17 cellular contexts compared by ENCODE assay signal in the genomic region with DNA sequence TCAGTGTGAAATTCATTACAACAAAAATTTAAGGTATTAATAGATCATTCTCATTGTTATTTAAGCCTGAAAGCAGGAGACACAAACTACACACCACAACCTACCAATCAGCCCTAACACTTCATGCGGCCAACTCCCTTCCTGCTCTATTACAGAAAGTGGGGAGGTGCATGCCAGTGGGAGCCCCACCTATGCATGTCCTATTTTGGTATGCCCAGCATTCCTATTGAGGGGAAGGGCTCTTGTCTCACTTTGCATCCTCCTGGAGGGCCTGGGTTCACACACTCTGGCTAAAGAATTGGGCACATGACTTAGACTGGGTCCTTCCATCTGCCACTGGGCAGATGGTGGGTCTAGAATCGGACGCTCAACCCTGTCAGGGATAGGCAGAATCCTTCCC.
A peak's percentile ranks its signal among the peaks of the same experiment; 100 is the strongest.
DNase-seq lines count a peak whose midpoint lies in the region; ATAC-seq and TF ChIP-seq lines count a peak whose summit lies in the region.
"Had no signal": no experiment of that assay in that cellular context is flagged by ENCODE, and none has a peak within 500 bp of the region (broad histone marks: within the 10 kb centered on the region; RNA-seq: fewer than 3 reads in every experiment).

No MANE protein-coding gene starts in this region.

- H3K9me3 ChIP-seq in breast epithelium (no peaks in the 10 kb centered on the region), mammary epithelial cell (replicated peaks; ENCODE audit: insufficient read depth, low read length) (peaks cover 41% of the 10 kb centered on the region), left lung (peaks cover 0 to 11% of the 10 kb centered on the region in 2 donors)
- H3K9me3 ChIP-seq: HAP-1 had no signal

- no TSS peak for BruUV-seq in mammary epithelial cell (replicated peaks; lab: Mats Ljungman, UMichigan)

- no peak overlapping the region for H3K4me2 ChIP-seq in mammary epithelial cell (ENCODE audit: insufficient read depth, low read depth, low read length)

- H3K4me3 Mint-ChIP-seq in activated naive CD4-positive, alpha-beta T cell treated with anti-CD3 and anti-CD28 coated beads for 36 hours: no peak overlapping the region
- H3K4me3 Mint-ChIP-seq: HFFc6 had no signal

- H3K79me2 ChIP-seq in mammary epithelial cell (ENCODE audit: insufficient read depth, low read length): no peaks in the 10 kb centered on the region

- no peaks in the 10 kb centered on the region for H3K4me1 Mint-ChIP-seq in activated naive CD4-positive, alpha-beta T cell treated with anti-CD3 and anti-CD28 coated beads for 36 hours (ENCODE audit: low read depth)
- H3K4me1 Mint-ChIP-seq: CD4-positive, alpha-beta memory T cell had no signal

- peaks cover 2% of the 10 kb centered on the region for H3K27me3 Mint-ChIP-seq in activated naive CD4-positive, alpha-beta T cell treated with anti-CD3 and anti-CD28 coated beads for 36 hours (ENCODE audit: low read depth)
- H3K27me3 Mint-ChIP-seq: CD4-positive, alpha-beta memory T cell had no signal

- no peaks in the 10 kb centered on the region for H3K36me3 Mint-ChIP-seq in activated naive CD4-positive, alpha-beta T cell treated with anti-CD3 and anti-CD28 coated beads for 36 hours (ENCODE audit: low read depth)
- H3K36me3 Mint-ChIP-seq: CD4-positive, alpha-beta memory T cell had no signal

- in situ Hi-C loops in mammary epithelial cell (cut with MboI; ENCODE audit: low sequenced_read_pairs in 2 of 2): loop anchor here in 1 of 2 donors (25.0 kb wide), 1 partner anchor 98 kb away; no protein-coding TSS in a partner anchor

- H3K4me1 ChIP-seq in breast epithelium (peaks cover 0 to 7% of the 10 kb centered on the region in 2 donors), mammary epithelial cell (ENCODE audit: insufficient read depth, low read length) (no peaks in the 10 kb centered on the region), left lung (no peaks in the 10 kb centered on the region)
- H3K4me1 ChIP-seq: HAP-1 had no signal

- DNase-seq in breast epithelium (ENCODE audit: low spot score in 2 of 2) (no peak), mammary epithelial cell (no peak), NCI-H524 (lab: John Stamatoyannopoulos, UW) (peak; percentile 70 to 92), left lung (no peak), HuH-7 (ENCODE audit: low spot score) (no peak)
- no peak for DNase-seq in activated naive CD4-positive, alpha-beta T cell treated with anti-CD3 and anti-CD28 coated beads for 36 hours
- DNase-seq: Calu3; CD4-positive, alpha-beta memory T cell; COR-L47; DMS79; EL; GDM1; GOT3; HFFc6 had no signal

- CTCF ChIA-PET in mammary epithelial cell (lab: Charles Lee; ENCODE audit: low non-redundant PET): no interaction called here
- CTCF ChIA-PET in activated naive CD4-positive, alpha-beta T cell treated with anti-CD3 and anti-CD28 coated beads for 36 hours (lab: Charles Lee): no interaction called here

- no peaks in the 10 kb centered on the region for H4K20me1 ChIP-seq in mammary epithelial cell (ENCODE audit: insufficient read depth, low read length)

- no peak for TF ChIP-seq POLR2A in breast epithelium (IDR thresholded peaks at IDR 0.05)

- 21% methylated on average over 2 of the region's 3 CpGs for WGBS in mammary epithelial cell (ENCODE audit: low coverage, missing lambda C conversion rate)

- ATAC-seq in left lung (peak; percentile 65), HG02678 (IDR thresholded peaks at IDR 0.05; ENCODE audit: unreplicated experiment) (no peak)
- ATAC-seq: GM12878 had no signal

- peak overlapping the region; percentile 55 to 73 for H3K27ac ChIP-seq in breast epithelium
- H3K27ac ChIP-seq in mammary epithelial cell (ENCODE audit: insufficient read depth, low read depth, low read length): no peak overlapping the region
- H3K27ac ChIP-seq in left lung: no peak overlapping the region

- H3K36me3 ChIP-seq in breast epithelium: no peaks in the 10 kb centered on the region
- H3K36me3 ChIP-seq in mammary epithelial cell (ENCODE audit: insufficient read depth, low read length): no peaks in the 10 kb centered on the region
- no peaks in the 10 kb centered on the region for H3K36me3 ChIP-seq in left lung
- H3K36me3 ChIP-seq: HAP-1 had no signal

- dilution Hi-C loops in mammary epithelial cell (cut with HindIII; ENCODE audit: low sequenced_read_pairs): no loop called here

- no peak overlapping the region for H3K27ac Mint-ChIP-seq in activated naive CD4-positive, alpha-beta T cell treated with anti-CD3 and anti-CD28 coated beads for 36 hours
- H3K27ac Mint-ChIP-seq: HFFc6 had no signal

- H3K4me3 ChIP-seq in breast epithelium (no peak overlapping the region), mammary epithelial cell (replicated peaks in 1 of 3; ENCODE audit: insufficient read depth in 1 of 3, low read depth in 2 of 3, low read length in 3 of 3) (no peak overlapping the region), left lung (no peak overlapping the region)
- H3K4me3 ChIP-seq: GM12878, HAP-1 had no signal

- H2AFZ ChIP-seq in mammary epithelial cell (ENCODE audit: low read depth, low read length): no peak overlapping the region

- H3K9me3 Mint-ChIP-seq in activated naive CD4-positive, alpha-beta T cell treated with anti-CD3 and anti-CD28 coated beads for 36 hours: peaks cover 4% of the 10 kb centered on the region

- TF ChIP-seq CTCF in breast epithelium (IDR thresholded peaks at IDR 0.05) (no peak), mammary epithelial cell (conservative IDR thresholded peaks at IDR 0.05 in 1 of 2, IDR thresholded peaks at IDR 0.05 in 1 of 2; ENCODE audit: extremely low read depth in 1 of 2, insufficient read depth in 1 of 2, low read depth in 1 of 2, low read length in 2 of 2) (no peak), left lung (IDR thresholded peaks at IDR 0.05) (no peak)

- intact Hi-C loops in breast epithelium (cut with DNase I; ENCODE audit: low total_unique reads) (loop anchor here (10.0 kb wide), 1 partner anchor 465 kb away; no protein-coding TSS in a partner anchor), mammary epithelial cell (cut with micrococcal nuclease) (no loop called here), left lung (cut with DNase I) (no loop called here)
- intact Hi-C loops in activated naive CD4-positive, alpha-beta T cell treated with anti-CD3 and anti-CD28 coated beads for 36 hours (cut with micrococcal nuclease): no loop called here

- H3K27me3 ChIP-seq in breast epithelium (no peaks in the 10 kb centered on the region), mammary epithelial cell (ENCODE audit: insufficient read depth, low read length) (no peaks in the 10 kb centered on the region), left lung (no peaks in the 10 kb centered on the region)

- H3K9ac ChIP-seq in mammary epithelial cell (ENCODE audit: insufficient read depth, low read length): no peak overlapping the region

Comparison
In these comparisons a context has a peak if more than half of its experiments do, and no peak if none do; other contexts are left out.
1. H3K27ac ChIP-seq: peak in breast epithelium (2 of 2); none in mammary epithelial cell (single experiment) and left lung (0 of 2).
2. DNase-seq: peak in NCI-H524 (2 of 2); none in breast epithelium (0 of 2), mammary epithelial cell (single experiment), left lung (0 of 2), activated naive CD4-positive, alpha-beta T cell treated with anti-CD3 and anti-CD28 coated beads for 36 hours (single experiment) and HuH-7 (single experiment).